Comparison of ENCODE assay signal across 1 cellular context in the genomic region with DNA sequence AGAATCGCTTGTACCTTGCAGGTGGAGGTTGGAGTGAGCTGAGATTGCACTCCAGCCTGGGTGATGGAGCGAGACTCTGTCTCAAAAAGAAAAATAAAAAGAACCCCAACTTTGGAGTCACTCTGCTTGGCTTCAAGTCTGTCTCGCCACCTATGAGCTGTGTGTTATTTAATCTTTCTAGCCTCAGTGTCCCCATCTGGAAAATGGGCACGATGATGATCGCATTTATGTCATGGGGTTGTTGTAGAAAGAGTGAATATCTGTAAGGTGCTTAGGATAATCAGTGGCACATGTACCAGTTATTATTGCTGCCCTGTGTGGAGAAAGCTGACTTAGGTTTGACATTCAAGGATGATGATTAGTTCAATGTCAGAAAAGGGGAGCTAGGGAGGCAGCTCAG.
TF ChIP-seq lines count a peak whose summit lies in the region.

No MANE protein-coding gene starts in this region.

TF ChIP-seq in HepG2, 621 proteins besides CTCF, POLR2A, EP300 and RAD21 (continued from another document):
- TF ChIP-seq, protein P1, sequence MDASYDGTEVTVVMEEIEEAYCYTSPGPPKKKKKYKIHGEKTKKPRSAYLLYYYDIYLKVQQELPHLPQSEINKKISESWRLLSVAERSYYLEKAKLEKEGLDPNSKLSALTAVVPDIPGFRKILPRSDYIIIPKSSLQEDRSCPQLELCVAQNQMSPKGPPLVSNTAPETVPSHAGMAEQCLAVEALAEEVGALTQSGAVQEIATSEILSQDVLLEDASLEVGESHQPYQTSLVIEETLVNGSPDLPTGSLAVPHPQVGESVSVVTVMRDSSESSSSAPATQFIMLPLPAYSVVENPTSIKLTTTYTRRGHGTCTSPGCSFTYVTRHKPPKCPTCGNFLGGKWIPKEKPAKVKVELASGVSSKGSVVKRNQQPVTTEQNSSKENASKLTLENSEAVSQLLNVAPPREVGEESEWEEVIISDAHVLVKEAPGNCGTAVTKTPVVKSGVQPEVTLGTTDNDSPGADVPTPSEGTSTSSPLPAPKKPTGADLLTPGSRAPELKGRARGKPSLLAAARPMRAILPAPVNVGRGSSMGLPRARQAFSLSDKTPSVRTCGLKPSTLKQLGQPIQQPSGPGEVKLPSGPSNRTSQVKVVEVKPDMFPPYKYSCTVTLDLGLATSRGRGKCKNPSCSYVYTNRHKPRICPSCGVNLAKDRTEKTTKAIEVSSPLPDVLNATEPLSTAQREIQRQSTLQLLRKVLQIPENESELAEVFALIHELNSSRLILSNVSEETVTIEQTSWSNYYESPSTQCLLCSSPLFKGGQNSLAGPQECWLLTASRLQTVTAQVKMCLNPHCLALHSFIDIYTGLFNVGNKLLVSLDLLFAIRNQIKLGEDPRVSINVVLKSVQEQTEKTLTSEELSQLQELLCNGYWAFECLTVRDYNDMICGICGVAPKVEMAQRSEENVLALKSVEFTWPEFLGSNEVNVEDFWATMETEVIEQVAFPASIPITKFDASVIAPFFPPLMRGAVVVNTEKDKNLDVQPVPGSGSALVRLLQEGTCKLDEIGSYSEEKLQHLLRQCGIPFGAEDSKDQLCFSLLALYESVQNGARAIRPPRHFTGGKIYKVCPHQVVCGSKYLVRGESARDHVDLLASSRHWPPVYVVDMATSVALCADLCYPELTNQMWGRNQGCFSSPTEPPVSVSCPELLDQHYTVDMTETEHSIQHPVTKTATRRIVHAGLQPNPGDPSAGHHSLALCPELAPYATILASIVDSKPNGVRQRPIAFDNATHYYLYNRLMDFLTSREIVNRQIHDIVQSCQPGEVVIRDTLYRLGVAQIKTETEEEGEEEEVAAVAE (CRISPR knock-in tag; IDR thresholded peaks at IDR 0.05; ENCODE audit: borderline replicate concordance) = no peak
- TF ChIP-seq ZMYM4 (CRISPR knock-in tag; IDR thresholded peaks at IDR 0.05) (no peak), ZNF547 (CRISPR knock-in tag; IDR thresholded peaks at IDR 0.05) (no peak), HDAC2 (CRISPR knock-in tag; IDR thresholded peaks at IDR 0.05) (no peak), ZNF629 (CRISPR knock-in tag; conservative IDR thresholded peaks at IDR 0.05) (peak; percentile 70)
